Comparison of ENCODE assay signal across 14 cellular contexts in genomic region chr1:95916616-95917015, GRCh38.
DNase-seq lines count a peak whose midpoint lies in the region; TF ChIP-seq lines count a peak whose summit lies in the region.
"Had no signal": no experiment of that assay in that cellular context is flagged by ENCODE, and none has a peak within 500 bp of the region (broad histone marks: within the 10 kb centered on the region; RNA-seq: fewer than 3 reads in every experiment).

No MANE protein-coding gene starts in this region.

- intact Hi-C loops in A673 (cut with micrococcal nuclease; ENCODE audit: unreplicated experiment): no loop called here
- intact Hi-C loops in spleen (cut with DNase I; ENCODE audit: low total_unique reads): no loop called here
- intact Hi-C loops in sigmoid colon (cut with DNase I): no loop called here

- H3K36me3 ChIP-seq in A673 (ENCODE audit: insufficient read depth, low read length, poor library complexity, severe bottlenecking) (no peaks in the 10 kb centered on the region), SK-N-MC (ENCODE audit: insufficient read depth, low read length) (no peaks in the 10 kb centered on the region), spleen (no peaks in the 10 kb centered on the region), sigmoid colon (no peaks in the 10 kb centered on the region)
- H3K36me3 ChIP-seq: ascending aorta, pancreas, Peyer's patch had no signal

- POLR2A ChIA-PET in A673 (lab: Charles Lee; ENCODE audit: low non-redundant PET) (no interaction called here), GM10248 (lab: Yijun Ruan, JAX) (no interaction called here)

- WGBS in spleen, 5 donors: 2 to 12% (median 10%) methylated on average over 1 of the region's 1 CpG
- 0 to 14% methylated on average over 1 of the region's 1 CpG for WGBS in sigmoid colon, 2 donors

- H3K9me3 ChIP-seq in A673 (ENCODE audit: low read depth, low read length, poor library complexity, severe bottlenecking): no peaks in the 10 kb centered on the region
- H3K9me3 ChIP-seq in SK-N-MC (ENCODE audit: low read depth, low read length): no peaks in the 10 kb centered on the region
- H3K9me3 ChIP-seq in spleen: peaks cover 0 to 48% (median 32%) of the 10 kb centered on the region in 8 donors
- H3K9me3 ChIP-seq in sigmoid colon: peaks cover 0 to 4% (median under 1%) of the 10 kb centered on the region in 4 donors
- H3K9me3 ChIP-seq: pancreas, Peyer's patch had no signal

- H3K9ac ChIP-seq in SK-N-MC (ENCODE audit: insufficient read length): no peak overlapping the region

- no peak for TF ChIP-seq EP300 in sigmoid colon (IDR thresholded peaks at IDR 0.05)

- H3K27me3 ChIP-seq in A673 (replicated peaks; ENCODE audit: insufficient read depth, low read depth, low read length, poor library complexity) (no peaks in the 10 kb centered on the region), spleen (replicated peaks in 1 of 7) (no peaks in the 10 kb centered on the region), sigmoid colon (no peaks in the 10 kb centered on the region)
- H3K27me3 ChIP-seq: ascending aorta, pancreas, Peyer's patch had no signal

- H3K4me3 ChIP-seq in A673 (ENCODE audit: low read depth, low read length, poor library complexity, severe bottlenecking) (no peak overlapping the region), SK-N-MC (no peak overlapping the region), foreskin fibroblast (ENCODE audit: low read depth in 1 of 2, low read length in 2 of 2) (no peak overlapping the region), spleen (no peak overlapping the region), sigmoid colon (no peak overlapping the region)
- H3K4me3 ChIP-seq: ascending aorta, pancreas, Peyer's patch had no signal

- CTCF ChIA-PET in A673 (lab: Charles Lee) (no interaction called here), GM10248 (lab: Yijun Ruan, JAX) (no interaction called here)

- peak; percentile 25 for DNase-seq in A673 (ENCODE audit: low spot score)
- DNase-seq in HT1080 (ENCODE audit: low read depth): peak; percentile 4
- peak; percentile 28 for DNase-seq in SK-N-MC (ENCODE audit: low read depth, low spot score)
- DNase-seq in foreskin fibroblast: peak; percentile 10 to 61
- DNase-seq in spleen: no peak
- DNase-seq in GM10248 (ENCODE audit: extremely low spot score): no peak
- DNase-seq in sigmoid colon: no peak
- no peak for DNase-seq in midbrain (lab: John Stamatoyannopoulos, UW)
- DNase-seq: activated CD8-positive, alpha-beta T cell treated with anti-CD3 and anti-CD28 coated beads for 36 hours; CD4-positive, CD25-positive, alpha-beta regulatory T cell; hypothalamus; pancreas; Peyer's patch had no signal

- H3K4me1 ChIP-seq in A673 (ENCODE audit: insufficient read depth, low read length, poor library complexity, severe bottlenecking) (no peaks in the 10 kb centered on the region), spleen (no peaks in the 10 kb centered on the region), sigmoid colon (no peaks in the 10 kb centered on the region)
- H3K4me1 ChIP-seq: ascending aorta, pancreas, Peyer's patch had no signal

- BruUV-seq in A673 (replicated peaks; lab: Mats Ljungman, UMichigan): no TSS peak

- TF ChIP-seq CTCF in A673 (conservative IDR thresholded peaks at IDR 0.05; ENCODE audit: low read depth, low read length): peak; percentile 40
- peak; percentile 28 for TF ChIP-seq CTCF in foreskin fibroblast (IDR thresholded peaks at IDR 0.05; ENCODE audit: low read depth, low read length)
- no peak for TF ChIP-seq CTCF in spleen (IDR thresholded peaks at IDR 0.05 in 8 of 11, conservative IDR thresholded peaks at IDR 0.05 in 3 of 11)
- no peak for TF ChIP-seq CTCF in GM10248 (IDR thresholded peaks at IDR 0.05; ENCODE audit: control extremely low read depth, extremely low read depth, low read depth, missing control alignments)
- TF ChIP-seq CTCF in sigmoid colon (IDR thresholded peaks at IDR 0.05): peak in 1 of 4 experiments; percentile 38

- H3K27ac ChIP-seq in A673 (ENCODE audit: low read depth, low read length, poor library complexity, severe bottlenecking) (no peak overlapping the region), SK-N-MC (no peak overlapping the region), spleen (no peak overlapping the region), sigmoid colon (no peak overlapping the region)
- H3K27ac ChIP-seq: ascending aorta, pancreas, Peyer's patch had no signal

- TF ChIP-seq POLR2A in spleen (IDR thresholded peaks at IDR 0.05) (no peak), sigmoid colon (IDR thresholded peaks at IDR 0.05) (no peak)

Comparison
In these comparisons a context has a peak if more than half of its experiments do, and no peak if none do; other contexts are left out.
1. DNase-seq: peak in A673 (single experiment), HT1080 (single experiment), SK-N-MC (single experiment) and foreskin fibroblast (2 of 2); none in spleen (single experiment), GM10248 (single experiment), sigmoid colon (single experiment) and midbrain (single experiment).
2. CTCF ChIP-seq: peak in A673 (single experiment) and foreskin fibroblast (single experiment); none in spleen (0 of 11) and GM10248 (single experiment).